In the genomic region with DNA sequence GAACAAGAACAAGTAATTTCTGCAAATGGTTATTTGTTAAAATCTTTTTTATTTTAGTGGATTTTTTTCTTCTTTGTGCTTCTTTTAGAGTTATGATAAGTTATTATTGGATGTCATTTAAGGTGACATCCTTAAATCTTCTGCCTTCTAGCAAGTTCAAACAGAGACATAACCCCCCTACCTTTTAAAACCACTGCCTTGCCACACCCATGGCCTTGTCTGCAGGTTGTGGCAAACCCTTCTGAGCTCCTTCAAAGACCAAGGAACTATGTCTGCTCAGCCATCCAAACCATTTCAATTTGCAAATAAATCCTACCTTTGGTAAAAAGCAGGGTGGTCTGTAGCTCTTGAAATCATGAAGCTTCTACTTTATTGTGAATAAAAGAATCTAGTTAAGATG, we compare ENCODE assay signal across 16 cellular contexts.
DNase-seq lines count a peak whose midpoint lies in the region; ATAC-seq, FAIRE-seq and TF ChIP-seq lines count a peak whose summit lies in the region.
"Had no signal": no experiment of that assay in that cellular context is flagged by ENCODE, and none has a peak within 500 bp of the region (broad histone marks: within the 10 kb centered on the region; RNA-seq: fewer than 3 reads in every experiment).

No MANE protein-coding gene starts in this region.

- H3K9me3 Mint-ChIP-seq in CD8-positive, alpha-beta T cell: no peaks in the 10 kb centered on the region
- no peaks in the 10 kb centered on the region for H3K9me3 Mint-ChIP-seq in astrocyte (ENCODE audit: unreplicated experiment)
- H3K9me3 Mint-ChIP-seq in naive thymus-derived CD4-positive, alpha-beta T cell: peaks cover 0 to 10% (median 0%) of the 10 kb centered on the region in 11 donors

- ATAC-seq in CD8-positive, alpha-beta T cell: no peak
- ATAC-seq in naive thymus-derived CD4-positive, alpha-beta T cell: peak; percentile 44
- ATAC-seq: A549, GM12878 had no signal

- no peak for TF ChIP-seq CTCF in CD8-positive, alpha-beta T cell (IDR thresholded peaks at IDR 0.05)
- TF ChIP-seq CTCF in astrocyte (IDR thresholded peaks at IDR 0.05; ENCODE audit: insufficient read depth, low read depth, low read length) (no peak), thyroid gland (IDR thresholded peaks at IDR 0.05) (no peak), spleen (IDR thresholded peaks at IDR 0.05 in 8 of 11, conservative IDR thresholded peaks at IDR 0.05 in 3 of 11) (no peak)

- peaks cover 22% of the 10 kb centered on the region for H3K4me1 Mint-ChIP-seq in CD8-positive, alpha-beta T cell (ENCODE audit: low read depth)
- peaks cover 14% of the 10 kb centered on the region for H3K4me1 Mint-ChIP-seq in astrocyte (ENCODE audit: low read depth, unreplicated experiment)
- H3K4me1 Mint-ChIP-seq in naive thymus-derived CD4-positive, alpha-beta T cell: peaks cover 15 to 51% (median 46%) of the 10 kb centered on the region in 7 donors

- intact Hi-C loops in CD8-positive, alpha-beta T cell (cut with DNase I, micrococcal nuclease): no loop called here
- intact Hi-C loops in naive thymus-derived CD4-positive, alpha-beta T cell (cut with micrococcal nuclease): loop anchor here in 1 of 2 donors (2.0 to 5.0 kb wide), 3 partner anchors 17 to 154 kb away; no protein-coding TSS in a partner anchor
- intact Hi-C loops in thyroid gland (cut with DNase I): no loop called here
- intact Hi-C loops in spleen (cut with DNase I; ENCODE audit: low total_unique reads): no loop called here

- peaks cover 20% of the 10 kb centered on the region for H3K4me1 ChIP-seq in CD8-positive, alpha-beta T cell (ENCODE audit: insufficient read depth, low read length)
- H3K4me1 ChIP-seq in astrocyte (ENCODE audit: insufficient read depth, low read length): peaks cover 6% of the 10 kb centered on the region
- H3K4me1 ChIP-seq in naive thymus-derived CD4-positive, alpha-beta T cell (ENCODE audit: control insufficient read depth in 2 of 2, insufficient read depth in 2 of 2, low read length in 2 of 2): peaks cover 0 to 33% of the 10 kb centered on the region in 2 donors
- H3K4me1 ChIP-seq in thyroid gland: peaks cover 27% of the 10 kb centered on the region in 2 donors
- H3K4me1 ChIP-seq in spleen: no peaks in the 10 kb centered on the region
- H3K4me1 ChIP-seq: A549 had no signal

- DNase-seq in CD8-positive, alpha-beta T cell: peak in 1 of 7 experiments; percentile 50
- DNase-seq in astrocyte (ENCODE audit: low read depth): no peak
- peak in 6 of 9 donors; percentile 41 to 62 (median 48) for DNase-seq in naive thymus-derived CD4-positive, alpha-beta T cell
- DNase-seq in thyroid gland: peak; percentile 26 to 37
- no peak for DNase-seq in cerebellum (ENCODE audit: low spot score)
- no peak for DNase-seq in spleen
- DNase-seq in nucleus accumbens (lab: John Stamatoyannopoulos, UW): no peak
- DNase-seq: BE2C, DMS79, GM23248, H7, IMR-90 had no signal

- H3K36me3 Mint-ChIP-seq in CD8-positive, alpha-beta T cell: no peaks in the 10 kb centered on the region
- H3K36me3 Mint-ChIP-seq in astrocyte (ENCODE audit: low read depth, unreplicated experiment): no peaks in the 10 kb centered on the region
- H3K36me3 Mint-ChIP-seq in naive thymus-derived CD4-positive, alpha-beta T cell: peaks cover 0 to 11% (median 3%) of the 10 kb centered on the region in 5 donors

- H2AFZ ChIP-seq in astrocyte (ENCODE audit: low read depth, low read length): no peak overlapping the region
- H2AFZ ChIP-seq: GM23248 had no signal

- H3K27ac ChIP-seq in CD8-positive, alpha-beta T cell (ENCODE audit: low read depth, low read length): no peak overlapping the region
- H3K27ac ChIP-seq in astrocyte (ENCODE audit: low read depth, low read length) (no peak overlapping the region), thyroid gland (peak overlapping the region in 2 of 3 donors; percentile 19 to 64), spleen (no peak overlapping the region)
- no peak overlapping the region for H3K27ac ChIP-seq in naive thymus-derived CD4-positive, alpha-beta T cell (ENCODE audit: low read depth, low read length)
- H3K27ac ChIP-seq: A549, C4-2B, GM23248 had no signal

- no peaks in the 10 kb centered on the region for H3K27me3 ChIP-seq in CD8-positive, alpha-beta T cell (ENCODE audit: insufficient read depth, low read length)
- H3K27me3 ChIP-seq in astrocyte (ENCODE audit: insufficient read depth, low read length) (no peaks in the 10 kb centered on the region), thyroid gland (no peaks in the 10 kb centered on the region), spleen (replicated peaks in 1 of 7) (no peaks in the 10 kb centered on the region)
- H3K27me3 ChIP-seq in naive thymus-derived CD4-positive, alpha-beta T cell (ENCODE audit: control insufficient read depth in 2 of 2, insufficient read depth in 2 of 2, low read length in 2 of 2): no peaks in the 10 kb centered on the region
- H3K27me3 ChIP-seq: BE2C had no signal

- no peaks in the 10 kb centered on the region for H3K9me3 ChIP-seq in CD8-positive, alpha-beta T cell (ENCODE audit: low read length)
- H3K9me3 ChIP-seq in astrocyte (ENCODE audit: insufficient read depth, low read depth, low read length) (no peaks in the 10 kb centered on the region), thyroid gland (no peaks in the 10 kb centered on the region), spleen (no peaks in the 10 kb centered on the region)
- no peaks in the 10 kb centered on the region for H3K9me3 ChIP-seq in naive thymus-derived CD4-positive, alpha-beta T cell (ENCODE audit: control insufficient read depth in 2 of 3, low read length in 3 of 3)
- H3K9me3 ChIP-seq: A549, BE2C had no signal

- H3K36me3 ChIP-seq in CD8-positive, alpha-beta T cell (ENCODE audit: insufficient read depth, low read length): no peaks in the 10 kb centered on the region
- H3K36me3 ChIP-seq in astrocyte (ENCODE audit: insufficient read depth, low read length): no peaks in the 10 kb centered on the region
- no peaks in the 10 kb centered on the region for H3K36me3 ChIP-seq in naive thymus-derived CD4-positive, alpha-beta T cell (ENCODE audit: control insufficient read depth in 2 of 3, insufficient read depth in 3 of 3, low read length in 3 of 3)
- H3K36me3 ChIP-seq in thyroid gland: no peaks in the 10 kb centered on the region
- H3K36me3 ChIP-seq in spleen: no peaks in the 10 kb centered on the region
- H3K36me3 ChIP-seq: BE2C had no signal

- CTCF ChIA-PET in CD8-positive, alpha-beta T cell (lab: Charles Lee): interaction anchor here (1.3 kb wide), 1 partner anchor 168 kb away, joined by 3 read pairs; no protein-coding TSS in a partner anchor
- CTCF ChIA-PET in naive thymus-derived CD4-positive, alpha-beta T cell (lab: Charles Lee): interaction anchor here (1.0 to 1.1 kb wide), 2 partner anchors 157 to 317 kb away, joined by 3 to 4 read pairs; a partner anchor contains a TSS

- no peaks in the 10 kb centered on the region for H4K20me1 ChIP-seq in astrocyte (ENCODE audit: insufficient read depth, low read length)

- TF ChIP-seq POLR2A in thyroid gland (IDR thresholded peaks at IDR 0.05) (no peak), spleen (IDR thresholded peaks at IDR 0.05) (no peak)

- FAIRE-seq in astrocyte (lab: Jason Lieb, UNC): peak; percentile 37
- FAIRE-seq: A549, GM12878, GM18507 had no signal

- H3K9ac ChIP-seq in astrocyte (ENCODE audit: low read length): no peak overlapping the region
- H3K9ac ChIP-seq: GM23248 had no signal

- POLR2A ChIA-PET in CD8-positive, alpha-beta T cell (lab: Charles Lee): no interaction called here
- POLR2A ChIA-PET in naive thymus-derived CD4-positive, alpha-beta T cell (lab: Charles Lee): interaction anchor here (0.6 to 1.6 kb wide), 6 partner anchors 10 to 298 kb away, joined by 3 to 6 read pairs (median 3); no protein-coding TSS in a partner anchor

- no peak overlapping the region for H3K4me2 ChIP-seq in astrocyte (ENCODE audit: low read length)
- H3K4me2 ChIP-seq: A549 had no signal

- H3K79me2 ChIP-seq in astrocyte (ENCODE audit: insufficient read depth, low read length): no peaks in the 10 kb centered on the region

- peak overlapping the region; percentile 15 for H3K4me3 Mint-ChIP-seq in CD8-positive, alpha-beta T cell
- H3K4me3 Mint-ChIP-seq in astrocyte (ENCODE audit: unreplicated experiment): no peak overlapping the region
- H3K4me3 Mint-ChIP-seq in naive thymus-derived CD4-positive, alpha-beta T cell: peak overlapping the region in 9 of 10 donors; percentile 26 to 73 (median 67)

- H3K27ac Mint-ChIP-seq in CD8-positive, alpha-beta T cell: no peak overlapping the region
- no peak overlapping the region for H3K27ac Mint-ChIP-seq in astrocyte (ENCODE audit: unreplicated experiment)
- H3K27ac Mint-ChIP-seq in naive thymus-derived CD4-positive, alpha-beta T cell: peak overlapping the region; percentile 2 to 81 (median 48)

- H3K27me3 Mint-ChIP-seq in CD8-positive, alpha-beta T cell (ENCODE audit: low read depth): no peaks in the 10 kb centered on the region
- H3K27me3 Mint-ChIP-seq in astrocyte (ENCODE audit: low read depth, unreplicated experiment): no peaks in the 10 kb centered on the region
- no peaks in the 10 kb centered on the region for H3K27me3 Mint-ChIP-seq in naive thymus-derived CD4-positive, alpha-beta T cell

- H3K4me3 ChIP-seq in CD8-positive, alpha-beta T cell (ENCODE audit: low read depth, low read length): no peak overlapping the region
- H3K4me3 ChIP-seq in astrocyte (ENCODE audit: insufficient read depth, low read depth, low read length) (no peak overlapping the region), thyroid gland (replicated peaks in 1 of 3) (no peak overlapping the region), spleen (no peak overlapping the region)
- H3K4me3 ChIP-seq in naive thymus-derived CD4-positive, alpha-beta T cell (ENCODE audit: low read length): no peak overlapping the region
- H3K4me3 ChIP-seq: A549, GM12878, GM23248 had no signal

Comparison
In these comparisons a context has a peak if more than half of its experiments do, and no peak if none do; other contexts are left out.
1. DNase-seq: peak in naive thymus-derived CD4-positive, alpha-beta T cell (6 of 9) and thyroid gland (2 of 2); none in astrocyte (single experiment), cerebellum (single experiment), spleen (single experiment) and nucleus accumbens (0 of 56).
2. H3K27ac ChIP-seq: peak in thyroid gland (2 of 3); none in CD8-positive, alpha-beta T cell (single experiment), astrocyte (single experiment), naive thymus-derived CD4-positive, alpha-beta T cell (single experiment) and spleen (0 of 8).
3. H3K27ac Mint-ChIP-seq: peak in naive thymus-derived CD4-positive, alpha-beta T cell (9 of 9); none in CD8-positive, alpha-beta T cell (single experiment) and astrocyte (single experiment).